8 cellular contexts compared by ENCODE assay signal in genomic region chr19:4866595-4867424, GRCh38. TPM values are rescaled to one million over a fixed set of nuclear protein-coding genes. Genes with fewer than 3 reads are reported as not detected.
DNase-seq lines count a peak whose midpoint lies in the region; ATAC-seq and TF ChIP-seq lines count a peak whose summit lies in the region.

No MANE protein-coding gene starts in this region.

- no peak overlapping the region for H2AFZ ChIP-seq in OCI-LY1 (ENCODE audit: low read length)

- TF ChIP-seq CTCF in OCI-LY1 (IDR thresholded peaks at IDR 0.05; ENCODE audit: low read length) (no peak), foreskin keratinocyte (conservative IDR thresholded peaks at IDR 0.05) (no peak), osteocyte (IDR thresholded peaks at IDR 0.05) (no peak)

- H3K4me1 Mint-ChIP-seq in osteocyte (ENCODE audit: unreplicated experiment), result peaks cover 27% of the 10 kb centered on the region

- H3K9me2 ChIP-seq in OCI-LY1 (ENCODE audit: low read depth, low read length), result no peaks in the 10 kb centered on the region

- H3K79me2 ChIP-seq in OCI-LY1 (ENCODE audit: insufficient read depth, low read length), result no peaks in the 10 kb centered on the region

- H3K27me3 ChIP-seq in OCI-LY1 (ENCODE audit: insufficient read depth, low read length), result no peaks in the 10 kb centered on the region
- no peaks in the 10 kb centered on the region for H3K27me3 ChIP-seq in foreskin keratinocyte

- H3F3A ChIP-seq in OCI-LY1 (ENCODE audit: insufficient read depth, low read length), result no peaks in the 10 kb centered on the region

- peak overlapping the region; percentile 78 for H3K27ac Mint-ChIP-seq in osteocyte (ENCODE audit: unreplicated experiment)

- H4K20me1 ChIP-seq in OCI-LY1 (ENCODE audit: insufficient read depth, low read length), result no peaks in the 10 kb centered on the region

- no peaks in the 10 kb centered on the region for H3K27me3 Mint-ChIP-seq in osteocyte (ENCODE audit: unreplicated experiment)

- no peaks in the 10 kb centered on the region for H3K9me3 Mint-ChIP-seq in osteocyte (ENCODE audit: unreplicated experiment)

- peak overlapping the region; percentile 69 for H3K27ac ChIP-seq in OCI-LY1 (ENCODE audit: low read depth, low read length, poor library complexity, severe bottlenecking)
- H3K27ac ChIP-seq in foreskin keratinocyte, result peak overlapping the region; percentile 62

- ATAC-seq in foreskin keratinocyte, result no peak
- ATAC-seq in HG02973 (IDR thresholded peaks at IDR 0.05; ENCODE audit: unreplicated experiment), result no peak
- no peak for ATAC-seq in GM21723 (IDR thresholded peaks at IDR 0.05; ENCODE audit: unreplicated experiment)

- H3K4me3 ChIP-seq in OCI-LY1 (ENCODE audit: low read depth, low read length, poor library complexity, severe bottlenecking), result peak overlapping the region; percentile 92

- peak overlapping the region; percentile 94 for H3K9ac ChIP-seq in OCI-LY1 (ENCODE audit: low read length)

- H3K4me3 Mint-ChIP-seq in osteocyte (ENCODE audit: unreplicated experiment), result peak overlapping the region; percentile 84

- H3K4me2 ChIP-seq in OCI-LY1 (ENCODE audit: low read length), result peak overlapping the region; percentile 89

- DNase-seq in ELF-1 (ENCODE audit: low read depth, low spot score) (peak; percentile 46), foreskin keratinocyte (no peak), osteocyte (ENCODE audit: extremely low spot score, unreplicated experiment) (peak; percentile 86), HPDE6-E6E7 (ENCODE audit: extremely low spot score) (no peak)
- DNase-seq in activated effector memory CD4-positive, alpha-beta T cell treated with Interleukin-2 at 50 U/mL for 16 hours, result peak; percentile 31

- H3K36me3 Mint-ChIP-seq in osteocyte (ENCODE audit: unreplicated experiment), result peaks cover 3% of the 10 kb centered on the region

- peaks cover 32% of the 10 kb centered on the region for H3K4me1 ChIP-seq in OCI-LY1 (ENCODE audit: insufficient read depth, low read length, severe bottlenecking)
- H3K4me1 ChIP-seq in foreskin keratinocyte, result peaks cover 4% of the 10 kb centered on the region

- no peaks in the 10 kb centered on the region for H3K9me3 ChIP-seq in OCI-LY1 (ENCODE audit: low read length)

- H3K36me3 ChIP-seq in OCI-LY1 (ENCODE audit: insufficient read depth, low read length), result no peaks in the 10 kb centered on the region

RNA-seq across cellular contexts. Expression of gene PLIN3, which starts 0.7 kb away (rescaled TPM):
- total RNA-seq in foreskin keratinocyte (100 and 116 TPM in 2 replicates), osteocyte (77.8 and 77.9 TPM in 2 replicates)
- 105 and 115 TPM in 2 replicates for polyA plus RNA-seq in foreskin keratinocyte

RNA-seq across cellular contexts. Expression of gene TICAM1, which starts 35.3 kb away (rescaled TPM):
- 14.6 and 16.6 TPM in 2 replicates for total RNA-seq in foreskin keratinocyte
- polyA plus RNA-seq in foreskin keratinocyte, result 24.4 and 26.4 TPM in 2 replicates
- total RNA-seq in osteocyte, result 6.2 and 6.6 TPM in 2 replicates

RNA-seq across cellular contexts. Expression of gene ARRDC5, which starts 35.9 kb away (rescaled TPM):
- total RNA-seq in foreskin keratinocyte (not detected in 2 replicates), osteocyte (not detected in 2 replicates)
- polyA plus RNA-seq in foreskin keratinocyte, result not detected in 2 replicates

RNA-seq across cellular contexts. Expression of gene UHRF1, which starts 42.5 kb away (rescaled TPM):
- total RNA-seq in foreskin keratinocyte (75.9 and 89.2 TPM in 2 replicates), osteocyte (20.2 and 20.7 TPM in 2 replicates)
- 33.8 and 37.4 TPM in 2 replicates for polyA plus RNA-seq in foreskin keratinocyte

Comparison
In these comparisons a context has a peak if more than half of its experiments do, and no peak if none do; other contexts are left out.
1. DNase-seq: peak in ELF-1 (single experiment), activated effector memory CD4-positive, alpha-beta T cell treated with Interleukin-2 at 50 U/mL for 16 hours (single experiment) and osteocyte (single experiment); none in foreskin keratinocyte (0 of 2) and HPDE6-E6E7 (single experiment).